ENCODE assay signal across 1 cellular context in genomic region chr10:7789390-7789789, GRCh38.
TF ChIP-seq lines count a peak whose summit lies in the region.

No MANE protein-coding gene starts in this region.

TF ChIP-seq in SK-N-SH, 30 proteins besides CTCF, POLR2A, EP300 and RAD21 (continued from another document):
- no peak for TF ChIP-seq USF2 (IDR thresholded peaks at IDR 0.05; ENCODE audit: borderline replicate concordance, low read depth, low read length)
- TF ChIP-seq GATA2 (CRISPR knock-in tag; IDR thresholded peaks at IDR 0.05), result peak; percentile 79
- TF ChIP-seq USF1 (IDR thresholded peaks at IDR 0.05; ENCODE audit: borderline replicate concordance, low read depth), result no peak
- TF ChIP-seq POLR2AphosphoS5 (IDR thresholded peaks at IDR 0.05; ENCODE audit: low read depth, low read length), result no peak
- no peak for TF ChIP-seq FOSL2 (IDR thresholded peaks at IDR 0.05; ENCODE audit: borderline replicate concordance, low read depth)
- TF ChIP-seq, protein P1, sequence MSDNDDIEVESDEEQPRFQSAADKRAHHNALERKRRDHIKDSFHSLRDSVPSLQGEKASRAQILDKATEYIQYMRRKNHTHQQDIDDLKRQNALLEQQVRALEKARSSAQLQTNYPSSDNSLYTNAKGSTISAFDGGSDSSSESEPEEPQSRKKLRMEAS (IDR thresholded peaks at IDR 0.05; ENCODE audit: low read depth), result no peak
- TF ChIP-seq CHD2 (IDR thresholded peaks at IDR 0.05; ENCODE audit: low read length, partially characterized antibody), result no peak
- no peak for TF ChIP-seq FOXM1 (IDR thresholded peaks at IDR 0.05; ENCODE audit: low read depth)
- TF ChIP-seq FOXJ3 (CRISPR knock-in tag; IDR thresholded peaks at IDR 0.05), result no peak
- TF ChIP-seq MEF2A (IDR thresholded peaks at IDR 0.05; ENCODE audit: borderline replicate concordance, low read depth), result no peak
- no peak for TF ChIP-seq RXRA (IDR thresholded peaks at IDR 0.05; ENCODE audit: borderline replicate concordance, low read depth)
- peak; percentile 25; the same call in 1 of the 2 replicates for TF ChIP-seq TCF12 (IDR thresholded peaks at IDR 0.05)
- TF ChIP-seq SIN3A (IDR thresholded peaks at IDR 0.05; ENCODE audit: borderline replicate concordance, low read depth, low read length), result no peak
- TF ChIP-seq IRF3 (IDR thresholded peaks at IDR 0.05; ENCODE audit: low read depth, low read length), result no peak
- TF ChIP-seq ELF1 (IDR thresholded peaks at IDR 0.05), result no peak
- TF ChIP-seq, protein P2, sequence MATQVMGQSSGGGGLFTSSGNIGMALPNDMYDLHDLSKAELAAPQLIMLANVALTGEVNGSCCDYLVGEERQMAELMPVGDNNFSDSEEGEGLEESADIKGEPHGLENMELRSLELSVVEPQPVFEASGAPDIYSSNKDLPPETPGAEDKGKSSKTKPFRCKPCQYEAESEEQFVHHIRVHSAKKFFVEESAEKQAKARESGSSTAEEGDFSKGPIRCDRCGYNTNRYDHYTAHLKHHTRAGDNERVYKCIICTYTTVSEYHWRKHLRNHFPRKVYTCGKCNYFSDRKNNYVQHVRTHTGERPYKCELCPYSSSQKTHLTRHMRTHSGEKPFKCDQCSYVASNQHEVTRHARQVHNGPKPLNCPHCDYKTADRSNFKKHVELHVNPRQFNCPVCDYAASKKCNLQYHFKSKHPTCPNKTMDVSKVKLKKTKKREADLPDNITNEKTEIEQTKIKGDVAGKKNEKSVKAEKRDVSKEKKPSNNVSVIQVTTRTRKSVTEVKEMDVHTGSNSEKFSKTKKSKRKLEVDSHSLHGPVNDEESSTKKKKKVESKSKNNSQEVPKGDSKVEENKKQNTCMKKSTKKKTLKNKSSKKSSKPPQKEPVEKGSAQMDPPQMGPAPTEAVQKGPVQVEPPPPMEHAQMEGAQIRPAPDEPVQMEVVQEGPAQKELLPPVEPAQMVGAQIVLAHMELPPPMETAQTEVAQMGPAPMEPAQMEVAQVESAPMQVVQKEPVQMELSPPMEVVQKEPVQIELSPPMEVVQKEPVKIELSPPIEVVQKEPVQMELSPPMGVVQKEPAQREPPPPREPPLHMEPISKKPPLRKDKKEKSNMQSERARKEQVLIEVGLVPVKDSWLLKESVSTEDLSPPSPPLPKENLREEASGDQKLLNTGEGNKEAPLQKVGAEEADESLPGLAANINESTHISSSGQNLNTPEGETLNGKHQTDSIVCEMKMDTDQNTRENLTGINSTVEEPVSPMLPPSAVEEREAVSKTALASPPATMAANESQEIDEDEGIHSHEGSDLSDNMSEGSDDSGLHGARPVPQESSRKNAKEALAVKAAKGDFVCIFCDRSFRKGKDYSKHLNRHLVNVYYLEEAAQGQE (IDR thresholded peaks at IDR 0.05; ENCODE audit: low read depth, low read length), result no peak
- TF ChIP-seq RFX5 (IDR thresholded peaks at IDR 0.05; ENCODE audit: low read length), result no peak
- TF ChIP-seq, protein P3, sequence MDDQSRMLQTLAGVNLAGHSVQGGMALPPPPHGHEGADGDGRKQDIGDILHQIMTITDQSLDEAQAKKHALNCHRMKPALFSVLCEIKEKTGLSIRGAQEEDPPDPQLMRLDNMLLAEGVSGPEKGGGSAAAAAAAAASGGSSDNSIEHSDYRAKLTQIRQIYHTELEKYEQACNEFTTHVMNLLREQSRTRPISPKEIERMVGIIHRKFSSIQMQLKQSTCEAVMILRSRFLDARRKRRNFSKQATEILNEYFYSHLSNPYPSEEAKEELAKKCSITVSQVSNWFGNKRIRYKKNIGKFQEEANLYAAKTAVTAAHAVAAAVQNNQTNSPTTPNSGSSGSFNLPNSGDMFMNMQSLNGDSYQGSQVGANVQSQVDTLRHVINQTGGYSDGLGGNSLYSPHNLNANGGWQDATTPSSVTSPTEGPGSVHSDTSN (IDR thresholded peaks at IDR 0.05), result no peak
- TF ChIP-seq SMC3 (IDR thresholded peaks at IDR 0.05; ENCODE audit: low read depth, low read length), result no peak
- TF ChIP-seq MXI1 (IDR thresholded peaks at IDR 0.05; ENCODE audit: low read depth, low read length), result no peak
